In the genomic region with DNA sequence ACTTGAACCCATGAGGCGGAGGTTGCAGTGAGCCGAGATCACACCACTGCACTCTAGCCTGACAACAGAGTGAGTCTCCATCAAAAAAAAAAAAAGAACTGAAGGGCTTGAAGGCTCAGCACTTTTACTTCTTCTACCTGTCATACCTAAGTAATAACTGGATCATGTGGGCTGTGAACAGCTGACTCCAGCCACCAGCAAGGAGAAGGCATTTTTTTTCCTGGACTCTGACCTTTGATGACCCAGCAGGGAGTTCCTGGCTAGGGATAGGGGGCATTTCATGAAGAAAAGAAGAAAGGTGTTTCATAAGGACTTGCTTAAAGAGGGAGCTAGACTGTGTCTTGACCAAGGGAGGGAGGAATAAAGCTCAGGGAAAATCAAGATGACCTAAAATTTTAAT, we compare ENCODE assay signal across 32 cellular contexts.
"Had no signal": no experiment of that assay in that cellular context is flagged by ENCODE, and none has a peak within 500 bp of the region (broad histone marks: within the 10 kb centered on the region; RNA-seq: fewer than 3 reads in every experiment).

No MANE protein-coding gene starts in this region.

- H3K4me2 ChIP-seq: KMS-11 had no signal

- H3K9ac ChIP-seq: KMS-11 had no signal

- H3K27ac ChIP-seq: KMS-11 had no signal

- H3K27me3 ChIP-seq: MG63 had no signal

- DNase-seq: Karpas-422, Kasumi-1, KG1, MG63, MM.1S, MV-4-11, NCI-H1048, NCI-H1092, NCI-H1092 treated with DMSO at 0.1 percent for 48 hours, NCI-H1105, NCI-H1105 treated with DMSO at 0.1 percent for 48 hours, NCI-H1417, NCI-H1417 treated with DMSO at 0.1 percent for 48 hours, NCI-H1436, NCI-H1436 treated with DMSO at 0.1 percent for 48 hours, NCI-H146, NCI-H1694, NCI-H1694 treated with DMSO at 0.1 percent for 48 hours, NCI-H187, NCI-H187 treated with DMSO at 0.1 percent for 48 hours, NCI-H1930, NCI-H2029, NCI-H2029 treated with DMSO at 0.1 percent for 48 hours, NCI-H2081, NCI-H2081 treated with DMSO at 0.1 percent for 48 hours, NCI-H2107, NCI-H2171, NCI-H2227 treated with DMSO at 0.1 percent for 48 hours, NCI-H226, NCI-H345, NCI-H510A had no signal

- H3K9me3 ChIP-seq: MG63 had no signal

- H3K36me3 ChIP-seq: MG63 had no signal

- H3K4me3 ChIP-seq: MG63 had no signal
